ENCODE assay signal across 13 cellular contexts in genomic region chr17:77886387-77886728, GRCh38.
DNase-seq lines count a peak whose midpoint lies in the region; ATAC-seq and TF ChIP-seq lines count a peak whose summit lies in the region.
"Had no signal": no experiment of that assay in that cellular context is flagged by ENCODE, and none has a peak within 500 bp of the region (broad histone marks: within the 10 kb centered on the region; RNA-seq: fewer than 3 reads in every experiment).

No MANE protein-coding gene starts in this region.

- no peak overlapping the region for H3K27ac Mint-ChIP-seq in nephron
- H3K27ac Mint-ChIP-seq: H9 had no signal

- peak overlapping the region in 49 of 59 donors; percentile 16 to 93 (median 85) for H3K27ac ChIP-seq in dorsolateral prefrontal cortex

- H3K4me3 ChIP-seq in dorsolateral prefrontal cortex: no peak overlapping the region
- H3K4me3 ChIP-seq: Peyer's patch had no signal

- H3K9me3 Mint-ChIP-seq in nephron: no peaks in the 10 kb centered on the region
- H3K9me3 Mint-ChIP-seq: activated naive CD4-positive, alpha-beta T cell treated with anti-CD3 and anti-CD28 coated beads, Interleukin-2, amount 50 U/mL, for 72 hours; H9 had no signal

- H3K27me3 ChIP-seq in dorsolateral prefrontal cortex: no peaks in the 10 kb centered on the region
- H3K27me3 ChIP-seq: Peyer's patch had no signal

- DNase-seq in Daoy (ENCODE audit: low read depth) (peak; percentile 49), MV-4-11 (lab: John Stamatoyannopoulos, UW) (peak; percentile 43), dorsolateral prefrontal cortex (no peak), HuH-7 (ENCODE audit: low spot score) (no peak), activated gamma-delta T cell (lab: John Stamatoyannopoulos, UW) (no peak)
- DNase-seq: activated CD4-positive, CD25-positive, alpha-beta regulatory T cell treated with anti-CD3 and anti-CD28 coated beads, Interleukin-2, amount 50 U/mL, for 72 hours; H9; NCI-H1417 treated with DMSO at 0.1 percent for 48 hours; Peyer's patch; stimulated activated CD4-positive, alpha-beta T cell treated with anti-CD3 and anti-CD28 coated beads, Interleukin-12 subunit alpha, Interleukin-12 subunit beta, amount 100 ng/mL, for 4 hours had no signal

- H3K36me3 Mint-ChIP-seq in nephron (ENCODE audit: low read depth): no peaks in the 10 kb centered on the region
- H3K36me3 Mint-ChIP-seq: activated naive CD4-positive, alpha-beta T cell treated with anti-CD3 and anti-CD28 coated beads, Interleukin-2, amount 50 U/mL, for 72 hours had no signal

- ATAC-seq in HG03196 (IDR thresholded peaks at IDR 0.05; ENCODE audit: unreplicated experiment): no peak
- ATAC-seq: activated naive CD4-positive, alpha-beta T cell treated with anti-CD3 and anti-CD28 coated beads, Interleukin-2, amount 50 U/mL, for 72 hours had no signal

- peaks cover 57% of the 10 kb centered on the region for H3K4me1 Mint-ChIP-seq in nephron

- H3K27me3 Mint-ChIP-seq in nephron (ENCODE audit: low read depth): peaks cover 58% of the 10 kb centered on the region

- TF ChIP-seq CTCF in dorsolateral prefrontal cortex (IDR thresholded peaks at IDR 0.05 in 54 of 56, conservative IDR thresholded peaks at IDR 0.05 in 2 of 56; ENCODE audit: low read depth in 1 of 56, partially characterized antibody in 56 of 56): no peak
- TF ChIP-seq CTCF in nephron (IDR thresholded peaks at IDR 0.05; ENCODE audit: unreplicated experiment in 3 of 3): no peak

- intact Hi-C loops in dorsolateral prefrontal cortex (cut with DNase I): loop anchor here (5.0 to 10.0 kb wide), 5 partner anchors 41 to 342 kb away; partner anchors contain the start of gene TNRC6C (in 1 of the 2)

- peak overlapping the region; percentile 41 to 86 (median 85) for H3K4me3 Mint-ChIP-seq in nephron

Comparison
In these comparisons a context has a peak if more than half of its experiments do, and no peak if none do; other contexts are left out.
1. DNase-seq: peak in Daoy (single experiment) and MV-4-11 (single experiment); none in dorsolateral prefrontal cortex (0 of 10), HuH-7 (single experiment) and activated gamma-delta T cell (single experiment).